ENCODE assay signal across 13 cellular contexts in the genomic region with DNA sequence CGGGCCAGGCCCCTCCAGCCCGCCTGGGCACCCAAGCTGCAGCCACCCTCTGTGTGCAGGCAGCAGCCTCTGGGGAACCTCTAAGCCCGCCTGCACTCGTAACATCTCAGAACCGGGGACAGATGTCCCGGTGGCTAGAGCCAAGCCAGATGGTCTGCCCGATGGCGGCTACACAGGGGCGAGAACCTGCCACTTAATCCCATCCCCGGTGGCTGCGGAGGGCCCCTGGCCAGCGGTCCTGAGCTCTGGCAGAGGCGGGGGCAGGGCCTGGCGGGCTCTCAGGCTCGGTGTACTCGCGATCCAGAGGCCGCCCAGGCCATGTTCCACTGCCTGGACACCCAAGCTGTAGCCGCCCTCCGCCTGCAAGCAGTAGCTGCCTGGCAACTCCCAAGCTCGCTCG. TPM values are rescaled to one million over a fixed set of nuclear protein-coding genes. Genes with fewer than 3 reads are reported as not detected.
A peak's percentile ranks its signal among the peaks of the same experiment; 100 is the strongest.
DNase-seq lines count a peak whose midpoint lies in the region; ATAC-seq and TF ChIP-seq lines count a peak whose summit lies in the region.
"Not testable (repeated sequence)": the region's sequence is repeated elsewhere in the genome, so short reads cannot be mapped to it uniquely, and the experiment has no call there.
"Had no signal": no experiment of that assay in that cellular context is flagged by ENCODE, and none has a peak within 500 bp of the region (broad histone marks: within the 10 kb centered on the region; RNA-seq: fewer than 3 reads in every experiment).

No MANE protein-coding gene starts in this region.

- not testable (repeated sequence) for TF ChIP-seq CTCF in left lung (IDR thresholded peaks at IDR 0.05); lung (IDR thresholded peaks at IDR 0.05; ENCODE audit: control extremely low read depth, extremely low read depth)

- intact Hi-C loops in Right ventricle myocardium superior (cut with DNase I); left ventricle myocardium superior (cut with micrococcal nuclease); left lung (cut with DNase I); aorta (cut with DNase I): not testable (repeated sequence)

- not testable (repeated sequence) for H3K27ac ChIP-seq in left lung; lung (ENCODE audit: low read depth in 1 of 2, low read length in 1 of 2); aorta (ENCODE audit: low read depth in 1 of 2, low read length in 2 of 2)

- not testable (repeated sequence) for H3K4me1 Mint-ChIP-seq in stimulated activated memory B cell treated with anti-CD40 and anti-IgM and Interleukin-4, amounts not matched to agents 10 μg/mL and 1 μg/mL and 100 μg/mL, for 72 hours

- not testable (repeated sequence) for DNase-seq in Right ventricle myocardium superior; left ventricle myocardium superior; lung (ENCODE audit: low spot score); aorta
- DNase-seq in left lung = peak in 1 of 2 donors; percentile 14

- not testable (repeated sequence) for H3K36me3 Mint-ChIP-seq in stimulated activated memory B cell treated with anti-CD40 and anti-IgM and Interleukin-4, amounts not matched to agents 10 μg/mL and 1 μg/mL and 100 μg/mL, for 72 hours

- 32 to 76% methylated on average over 9 to 10 of the region's 22 CpGs for WGBS in lung, 2 donors
- WGBS in aorta, 2 donors = 11 to 78% methylated on average over 7 to 12 of the region's 22 CpGs

- not testable (repeated sequence) for H3K4me3 ChIP-seq in left lung; lung; aorta (ENCODE audit: low read length in 2 of 2)

- ATAC-seq in SK-N-SH treated with all-trans-retinoic acid at 6 μM for 48 hours (peak; percentile 27; the same call in 1 of the 3 replicates), Right ventricle myocardium superior (ENCODE audit: poor library complexity) (peak; percentile 84), left ventricle myocardium superior (peak; percentile 85), left lung (peak; percentile 41), lung (ENCODE audit: insufficient read depth, low FRiP score) (peak; percentile 27), aorta (ENCODE audit: low FRiP score) (peak; percentile 19)
- ATAC-seq in stimulated activated memory B cell treated with anti-CD40 and anti-IgM and Interleukin-4, amounts not matched to agents 10 μg/mL and 1 μg/mL and 100 μg/mL, for 72 hours = peak; percentile 20

- H3K4me1 ChIP-seq in left lung; lung (ENCODE audit: control insufficient read depth in 2 of 2, insufficient read depth in 2 of 2, low read length in 2 of 2); aorta (ENCODE audit: control insufficient read depth in 1 of 2, insufficient read depth in 2 of 2, low read length in 2 of 2): not testable (repeated sequence)

- H3K9me3 ChIP-seq in left lung; lung (ENCODE audit: control insufficient read depth in 2 of 2, insufficient read depth in 1 of 2, low read length in 1 of 2); aorta (ENCODE audit: control insufficient read depth, low read length): not testable (repeated sequence)

- H3K27me3 ChIP-seq in left lung = peaks cover 0 to 12% of the 10 kb centered on the region in 2 donors
- not testable (repeated sequence) for H3K27me3 ChIP-seq in lung (ENCODE audit: control insufficient read depth, insufficient read depth); aorta (ENCODE audit: control insufficient read depth in 1 of 2, insufficient read depth in 2 of 2, low read length in 1 of 2)

- not testable (repeated sequence) for H3K9me3 Mint-ChIP-seq in stimulated activated memory B cell treated with anti-CD40 and anti-IgM and Interleukin-4, amounts not matched to agents 10 μg/mL and 1 μg/mL and 100 μg/mL, for 72 hours

- not testable (repeated sequence) for H3K36me3 ChIP-seq in left lung; lung (ENCODE audit: control insufficient read depth in 2 of 2, insufficient read depth in 2 of 2, low read length in 2 of 2); aorta (ENCODE audit: control insufficient read depth in 1 of 2, insufficient read depth in 2 of 2, low read length in 1 of 2)

- not testable (repeated sequence) for H3K27ac Mint-ChIP-seq in stimulated activated memory B cell treated with anti-CD40 and anti-IgM and Interleukin-4, amounts not matched to agents 10 μg/mL and 1 μg/mL and 100 μg/mL, for 72 hours

- H3K27me3 Mint-ChIP-seq in stimulated activated memory B cell treated with anti-CD40 and anti-IgM and Interleukin-4, amounts not matched to agents 10 μg/mL and 1 μg/mL and 100 μg/mL, for 72 hours = not testable (repeated sequence)

- not testable (repeated sequence) for H3K4me3 Mint-ChIP-seq in stimulated activated memory B cell treated with anti-CD40 and anti-IgM and Interleukin-4, amounts not matched to agents 10 μg/mL and 1 μg/mL and 100 μg/mL, for 72 hours

RNA-seq across cellular contexts. Expression of a gene that starts 40.9 kb away (rescaled TPM):
- total RNA-seq in Right ventricle myocardium superior (not detected), left ventricle myocardium superior (not detected), left lung (not detected), lung (not detected), aorta (not detected)
- polyA plus RNA-seq in lung (not detected), aorta (not detected)
- total RNA-seq: CD4-positive, CD25-positive, alpha-beta regulatory T cell; CD8-positive, alpha-beta memory T cell; G401; GM12878; H1; H9 had no signal
- polyA plus RNA-seq: CD4-positive, CD25-positive, alpha-beta regulatory T cell; CD8-positive, alpha-beta memory T cell; GM12878; H1 had no signal

Comparison
In these comparisons a context has a peak if more than half of its experiments do, and no peak if none do; other contexts are left out.
1. ATAC-seq: peak in every context shown above with its lines; median percentile 85 in left ventricle myocardium superior; 84 in Right ventricle myocardium superior; 41 in left lung; 27 in SK-N-SH treated with all-trans-retinoic acid at 6 μM for 48 hours; 27 in lung; 20 in stimulated activated memory B cell treated with anti-CD40 and anti-IgM and Interleukin-4, amounts not matched to agents 10 μg/mL and 1 μg/mL and 100 μg/mL, for 72 hours; 19 in aorta.